Comparison of ENCODE assay signal across 23 cellular contexts in genomic region chr2:150188177-150188576, GRCh38.
DNase-seq lines count a peak whose midpoint lies in the region; TF ChIP-seq lines count a peak whose summit lies in the region.
"Had no signal": no experiment of that assay in that cellular context is flagged by ENCODE, and none has a peak within 500 bp of the region (broad histone marks: within the 10 kb centered on the region; RNA-seq: fewer than 3 reads in every experiment).

No MANE protein-coding gene starts in this region.

- H3K27me3 Mint-ChIP-seq in endodermal cell (ENCODE audit: insufficient read depth), result no peaks in the 10 kb centered on the region
- H3K27me3 Mint-ChIP-seq: activated CD4-positive, alpha-beta T cell treated with anti-CD3 and anti-CD28 coated beads for 36 hours; activated CD8-positive, alpha-beta memory T cell treated with anti-CD3 and anti-CD28 coated beads, Interleukin-2, amount 10 ng/mL, durations not matched to agents 7 days and 5 days had no signal

- H3K4me3 ChIP-seq in GM23248 (no peak overlapping the region), endodermal cell (ENCODE audit: low read length) (no peak overlapping the region)
- H3K4me3 ChIP-seq: heart right ventricle, lower lobe of right lung, sigmoid colon had no signal

- H3K4me2 ChIP-seq in GM23248 (ENCODE audit: unreplicated experiment), result peak overlapping the region; percentile 16

- in situ Hi-C loops in GM23248 (cut with MboI), result no loop called here

- POLR2A ChIA-PET in RWPE1 (lab: Yijun Ruan, JAX; ENCODE audit: low non-redundant PET), result interaction anchor here (1.1 kb wide), 1 partner anchor 296 kb away, joined by 3 read pairs; no protein-coding TSS in a partner anchor

- no peaks in the 10 kb centered on the region for H3K9me2 ChIP-seq in GM23248 (ENCODE audit: insufficient read depth)

- no peaks in the 10 kb centered on the region for H3K36me3 Mint-ChIP-seq in endodermal cell (ENCODE audit: low read depth)
- H3K36me3 Mint-ChIP-seq: activated CD8-positive, alpha-beta memory T cell treated with anti-CD3 and anti-CD28 coated beads, Interleukin-2, amount 10 ng/mL, durations not matched to agents 7 days and 5 days had no signal

- H3F3A ChIP-seq in GM23248 (ENCODE audit: insufficient read depth), result no peaks in the 10 kb centered on the region

- TF ChIP-seq CTCF in RWPE1 (conservative IDR thresholded peaks at IDR 0.05; ENCODE audit: low read depth), result peak; percentile 39
- no peak for TF ChIP-seq CTCF in endodermal cell (conservative IDR thresholded peaks at IDR 0.05)

- no peaks in the 10 kb centered on the region for H3K9me3 Mint-ChIP-seq in endodermal cell

- H3K79me2 ChIP-seq in GM23248 (ENCODE audit: insufficient read depth), result no peaks in the 10 kb centered on the region

- H3K9me3 ChIP-seq in GM23248 (ENCODE audit: low read depth) (no peaks in the 10 kb centered on the region), endodermal cell (ENCODE audit: control insufficient read depth, low read length) (no peaks in the 10 kb centered on the region)
- H3K9me3 ChIP-seq: lower lobe of right lung, sigmoid colon had no signal

- no peak overlapping the region for H3K27ac Mint-ChIP-seq in endodermal cell
- H3K27ac Mint-ChIP-seq: activated CD4-positive, alpha-beta T cell treated with anti-CD3 and anti-CD28 coated beads for 36 hours; activated CD8-positive, alpha-beta memory T cell treated with anti-CD3 and anti-CD28 coated beads, Interleukin-2, amount 10 ng/mL, durations not matched to agents 7 days and 5 days; activated T-helper 2 cell treated with anti-CD3 and anti-CD28 coated beads, Interferon-gamma antibody, Interleukin-2, Interleukin-4, amounts not matched to agents 10 μg/mL and 5 μg/mL and 100 μg/mL, durations not matched to agents 14 hours and 24 hours and 36 hours had no signal

- CTCF ChIA-PET in RWPE1 (lab: Yijun Ruan, JAX), result no interaction called here

- no peaks in the 10 kb centered on the region for H4K20me1 ChIP-seq in GM23248 (ENCODE audit: insufficient read depth)

- 21 to 24% methylated on average over 4 of the region's 4 CpGs for WGBS in GM23248 (ENCODE audit: low coverage in 1 of 2, low lambda C conversion rate in 2 of 2, missing lambda C conversion rate in 2 of 2), 2 experiments
- WGBS in endodermal cell (ENCODE audit: insufficient coverage in 1 of 2, insufficient read length in 1 of 2), 2 experiments, result 67 to 76% methylated on average over 2 to 4 of the region's 4 CpGs

- H3K4me1 ChIP-seq in GM23248 (ENCODE audit: insufficient read depth), result peaks cover 24% of the 10 kb centered on the region; the same call in 1 of the 2 replicates
- no peaks in the 10 kb centered on the region for H3K4me1 ChIP-seq in endodermal cell (ENCODE audit: control insufficient read depth, insufficient read depth, low read length)
- H3K4me1 ChIP-seq: heart right ventricle, lower lobe of right lung had no signal

- H3K36me3 ChIP-seq in GM23248 (ENCODE audit: low read depth) (no peaks in the 10 kb centered on the region), endodermal cell (ENCODE audit: control insufficient read depth, insufficient read depth, low read length) (no peaks in the 10 kb centered on the region)
- H3K36me3 ChIP-seq: heart right ventricle, lower lobe of right lung, sigmoid colon had no signal

- H3K27ac ChIP-seq in GM23248 (no peak overlapping the region), RWPE1 (no peak overlapping the region), endodermal cell (ENCODE audit: low read depth, low read length) (no peak overlapping the region), substantia nigra (ENCODE audit: low read depth, low read length, poor library complexity, severe bottlenecking) (no peak overlapping the region)
- H3K27ac ChIP-seq: heart right ventricle, lower lobe of right lung, sigmoid colon had no signal

- H3K4me1 Mint-ChIP-seq in endodermal cell, result no peaks in the 10 kb centered on the region
- H3K4me1 Mint-ChIP-seq: activated CD4-positive, alpha-beta T cell treated with anti-CD3 and anti-CD28 coated beads for 36 hours; activated CD8-positive, alpha-beta memory T cell treated with anti-CD3 and anti-CD28 coated beads, Interleukin-2, amount 10 ng/mL, durations not matched to agents 7 days and 5 days had no signal

- no peak overlapping the region for H3K4me3 Mint-ChIP-seq in endodermal cell
- H3K4me3 Mint-ChIP-seq: activated CD4-positive, alpha-beta T cell treated with anti-CD3 and anti-CD28 coated beads for 36 hours; activated CD8-positive, alpha-beta memory T cell treated with anti-CD3 and anti-CD28 coated beads, Interleukin-2, amount 10 ng/mL, durations not matched to agents 7 days and 5 days had no signal

- H2AFZ ChIP-seq in GM23248, result 0 out of 2 replicates have a peak overlapping the region, but pooled peaks have one; percentile 4

- no peaks in the 10 kb centered on the region for H3K27me3 ChIP-seq in GM23248 (replicated peaks; ENCODE audit: insufficient read depth)
- H3K27me3 ChIP-seq in endodermal cell (ENCODE audit: control insufficient read depth, insufficient read depth, low read length, poor library complexity, severe bottlenecking), result no peaks in the 10 kb centered on the region
- H3K27me3 ChIP-seq: heart right ventricle, sigmoid colon had no signal

- DNase-seq in GM23248 (peak; percentile 19), RWPE1 (ENCODE audit: low spot score) (no peak), dermis blood vessel endothelial cell (peak; percentile 50), renal cortical epithelial cell (ENCODE audit: low read depth) (peak; percentile 39), endodermal cell (no peak), substantia nigra (lab: John Stamatoyannopoulos, UW) (no peak)
- no peak for DNase-seq in stimulated activated CD4-positive, alpha-beta T cell treated with anti-CD3 and anti-CD28 coated beads, Interleukin-4, amount 100 ng/mL, for 1 hour
- no peak for DNase-seq in activated CD4-positive, CD25-positive, alpha-beta regulatory T cell treated with anti-CD3 and anti-CD28 coated beads, Interleukin-2, amount 50 U/mL, for 72 hours
- DNase-seq: activated CD4-positive, alpha-beta T cell treated with anti-CD3 and anti-CD28 coated beads for 36 hours; activated CD8-positive, alpha-beta memory T cell treated with anti-CD3 and anti-CD28 coated beads, Interleukin-2, amount 10 ng/mL, durations not matched to agents 7 days and 5 days; C1 segment of cervical spinal cord; caudate nucleus; effector CD8-positive, alpha-beta T cell; GDM1; heart right ventricle; lower lobe of right lung; MM.1S; NCI-H1436 treated with DMSO at 0.1 percent for 48 hours; NCI-H82; RPMI8226; sigmoid colon; stimulated activated CD4-positive, alpha-beta T cell treated with anti-CD3 and anti-CD28 coated beads, Interleukin-2, amount 100 ng/mL, for 48 hours had no signal

- no peak overlapping the region for H3K9ac ChIP-seq in GM23248
- H3K9ac ChIP-seq in endodermal cell (ENCODE audit: extremely low read depth, low read length, poor library complexity, severe bottlenecking), result no peak overlapping the region

Comparison
In these comparisons a context has a peak if more than half of its experiments do, and no peak if none do; other contexts are left out.
1. DNase-seq: peak in GM23248 (single experiment), dermis blood vessel endothelial cell (single experiment) and renal cortical epithelial cell (single experiment); none in RWPE1 (single experiment), endodermal cell (single experiment), substantia nigra (0 of 49), stimulated activated CD4-positive, alpha-beta T cell treated with anti-CD3 and anti-CD28 coated beads, Interleukin-4, amount 100 ng/mL, for 1 hour (single experiment) and activated CD4-positive, CD25-positive, alpha-beta regulatory T cell treated with anti-CD3 and anti-CD28 coated beads, Interleukin-2, amount 50 U/mL, for 72 hours (single experiment).